Comparison of ENCODE assay signal across 23 cellular contexts in the genomic region with DNA sequence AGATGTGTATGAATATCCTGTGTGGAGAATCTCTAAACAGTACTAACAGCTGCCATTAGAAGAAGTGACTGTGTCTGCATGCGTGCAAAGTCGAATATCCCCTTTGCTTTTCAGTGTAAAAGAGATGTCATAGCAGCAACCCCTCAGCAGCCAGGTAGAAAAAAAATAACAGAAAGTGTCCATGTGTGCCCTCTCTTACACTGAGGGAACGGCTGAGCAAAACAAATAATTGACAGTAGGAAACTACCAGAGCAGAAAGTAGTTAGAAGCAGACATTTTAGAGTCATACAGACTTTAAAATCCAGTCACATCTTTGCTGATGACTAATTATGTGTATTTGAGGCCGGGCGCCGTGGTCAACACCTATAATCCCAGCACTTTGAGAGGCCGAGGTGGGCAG.
"Had no signal": no experiment of that assay in that cellular context is flagged by ENCODE, and none has a peak within 500 bp of the region (broad histone marks: within the 10 kb centered on the region; RNA-seq: fewer than 3 reads in every experiment).

No MANE protein-coding gene starts in this region.

- H3K4me3 ChIP-seq: SK-N-MC had no signal

- H3K27ac ChIP-seq: SK-N-MC had no signal

- H3K4me1 Mint-ChIP-seq: activated naive CD4-positive, alpha-beta T cell treated with anti-CD3 and anti-CD28 coated beads, Interleukin-2, amount 10 ng/mL, durations not matched to agents 7 days and 5 days; activated naive CD8-positive, alpha-beta T cell treated with anti-CD3 and anti-CD28 coated beads for 36 hours; T-cell had no signal

- H3K27me3 Mint-ChIP-seq: activated CD8-positive, alpha-beta T cell treated with anti-CD3 and anti-CD28 coated beads for 36 hours; activated naive CD4-positive, alpha-beta T cell treated with anti-CD3 and anti-CD28 coated beads, Interleukin-2, amount 10 ng/mL, durations not matched to agents 7 days and 5 days; activated naive CD8-positive, alpha-beta T cell treated with anti-CD3 and anti-CD28 coated beads for 36 hours; T-cell had no signal

- H3K27ac Mint-ChIP-seq: activated CD8-positive, alpha-beta T cell treated with anti-CD3 and anti-CD28 coated beads for 36 hours; activated naive CD4-positive, alpha-beta T cell treated with anti-CD3 and anti-CD28 coated beads, Interleukin-2, amount 10 ng/mL, durations not matched to agents 7 days and 5 days; activated naive CD8-positive, alpha-beta T cell treated with anti-CD3 and anti-CD28 coated beads for 36 hours; activated T-cell treated with anti-CD3 and anti-CD28 coated beads, Interleukin-2, amount 50 U/mL, for 72 hours; activated T-helper 2 cell treated with anti-CD3 and anti-CD28 coated beads, Interferon-gamma antibody, Interleukin-2, Interleukin-4, amounts not matched to agents 10 μg/mL and 5 μg/mL and 100 μg/mL, durations not matched to agents 14 hours and 24 hours and 36 hours; T-cell had no signal

- H3K36me3 Mint-ChIP-seq: activated naive CD4-positive, alpha-beta T cell treated with anti-CD3 and anti-CD28 coated beads, Interleukin-2, amount 10 ng/mL, durations not matched to agents 7 days and 5 days; activated naive CD8-positive, alpha-beta T cell treated with anti-CD3 and anti-CD28 coated beads for 36 hours; T-cell had no signal

- FAIRE-seq: TTC549 had no signal

- H3K9me3 Mint-ChIP-seq: activated CD8-positive, alpha-beta T cell treated with anti-CD3 and anti-CD28 coated beads for 36 hours; activated naive CD4-positive, alpha-beta T cell treated with anti-CD3 and anti-CD28 coated beads, Interleukin-2, amount 10 ng/mL, durations not matched to agents 7 days and 5 days; activated naive CD8-positive, alpha-beta T cell treated with anti-CD3 and anti-CD28 coated beads for 36 hours; activated T-helper 2 cell treated with anti-CD3 and anti-CD28 coated beads, Interferon-gamma antibody, Interleukin-2, Interleukin-4, amounts not matched to agents 10 μg/mL and 5 μg/mL and 100 μg/mL, durations not matched to agents 14 hours and 24 hours and 36 hours had no signal

- H3K4me3 Mint-ChIP-seq: activated CD8-positive, alpha-beta T cell treated with anti-CD3 and anti-CD28 coated beads for 36 hours; activated naive CD4-positive, alpha-beta T cell treated with anti-CD3 and anti-CD28 coated beads, Interleukin-2, amount 10 ng/mL, durations not matched to agents 7 days and 5 days; activated naive CD8-positive, alpha-beta T cell treated with anti-CD3 and anti-CD28 coated beads for 36 hours; activated T-cell treated with anti-CD3 and anti-CD28 coated beads, Interleukin-2, amount 50 U/mL, for 72 hours; T-cell had no signal

- ATAC-seq: activated CD8-positive, alpha-beta T cell treated with anti-CD3 and anti-CD28 coated beads for 36 hours; activated T-cell treated with anti-CD3 and anti-CD28 coated beads, Interleukin-2, amount 50 U/mL, for 72 hours; T-cell had no signal

- DNase-seq: activated CD4-positive, alpha-beta T cell treated with anti-CD3 and anti-CD28 coated beads, Interleukin-2, amount 50 U/mL, for 1 hour; activated CD4-positive, CD25-positive, alpha-beta regulatory T cell; activated CD8-positive, alpha-beta memory T cell treated with anti-CD3 and anti-CD28 coated beads, Interleukin-2, amount 50 U/mL, for 4 hours; activated CD8-positive, alpha-beta T cell treated with anti-CD3 and anti-CD28 coated beads for 36 hours; activated gamma-delta T cell treated with Interleukin-2 at 50 U/mL for 16 hours; activated naive CD4-positive, alpha-beta T cell treated with anti-CD3 and anti-CD28 coated beads, Interleukin-2, amount 10 ng/mL, durations not matched to agents 7 days and 5 days; activated naive CD8-positive, alpha-beta T cell treated with anti-CD3 and anti-CD28 coated beads for 36 hours; activated T-cell treated with anti-CD3 and anti-CD28 coated beads, Interleukin-2, amount 50 U/mL, for 72 hours; anterior cingulate cortex; cerebellar nuclear complex; MM.1S; NCI-H1105; NCI-H1436; NCI-H1694 treated with DMSO at 0.1 percent for 48 hours; NCI-H2029 treated with DMSO at 0.1 percent for 48 hours; NCI-H446; NCI-H524; T-cell; T-helper 2 cell; T1000 had no signal
